1 cellular context compared by ENCODE assay signal in the genomic region with DNA sequence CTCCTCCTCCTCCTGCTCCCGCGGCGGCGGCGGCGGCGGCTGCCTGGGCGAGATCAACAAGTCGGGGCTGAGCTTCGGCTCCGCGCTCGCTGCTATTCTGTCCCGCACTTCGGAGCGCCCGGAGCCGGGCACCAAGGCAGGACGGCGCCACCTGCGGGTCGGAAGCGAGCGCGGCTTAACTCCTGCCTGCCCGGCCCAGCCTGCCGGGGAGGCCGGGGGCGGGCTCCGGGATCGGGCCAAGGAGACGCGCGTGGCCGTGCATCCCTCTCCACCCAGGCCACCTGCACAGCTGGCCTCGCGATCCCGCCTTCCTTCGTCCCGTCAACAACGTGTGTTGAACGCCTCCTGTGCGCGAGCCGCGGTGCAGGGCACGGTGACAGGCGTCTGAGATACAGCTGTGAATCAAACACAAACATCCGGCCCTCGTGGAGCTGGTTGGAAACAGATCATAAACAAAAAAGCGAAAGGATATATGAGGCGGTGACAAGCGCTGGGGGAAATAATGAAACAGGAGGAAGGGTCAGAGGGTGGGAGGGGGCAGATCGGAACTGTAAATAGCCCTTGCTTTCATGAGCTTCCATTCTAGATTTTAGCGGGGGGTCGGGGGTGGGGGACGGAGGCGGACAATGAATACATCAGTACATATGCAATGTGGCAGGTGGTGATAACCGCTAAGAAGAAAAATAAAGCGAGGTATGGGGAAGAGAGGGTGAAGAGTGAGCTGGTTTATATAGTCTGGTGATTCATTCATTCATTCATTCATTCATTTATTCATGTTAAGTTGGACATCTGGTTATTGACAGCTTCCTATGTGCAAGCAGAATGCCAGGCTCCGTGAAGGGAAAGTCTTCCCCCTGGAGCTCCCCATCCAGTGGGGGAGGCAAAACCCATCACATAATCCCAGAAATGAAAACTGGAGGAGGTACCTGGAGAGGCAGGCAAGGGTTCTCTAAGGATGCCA.
TF ChIP-seq lines count a peak whose summit lies in the region.

No MANE protein-coding gene starts in this region.

TF ChIP-seq in WTC11, 78 proteins besides CTCF, POLR2A, EP300 and RAD21 (continued from another document):
- TF ChIP-seq, protein P1, sequence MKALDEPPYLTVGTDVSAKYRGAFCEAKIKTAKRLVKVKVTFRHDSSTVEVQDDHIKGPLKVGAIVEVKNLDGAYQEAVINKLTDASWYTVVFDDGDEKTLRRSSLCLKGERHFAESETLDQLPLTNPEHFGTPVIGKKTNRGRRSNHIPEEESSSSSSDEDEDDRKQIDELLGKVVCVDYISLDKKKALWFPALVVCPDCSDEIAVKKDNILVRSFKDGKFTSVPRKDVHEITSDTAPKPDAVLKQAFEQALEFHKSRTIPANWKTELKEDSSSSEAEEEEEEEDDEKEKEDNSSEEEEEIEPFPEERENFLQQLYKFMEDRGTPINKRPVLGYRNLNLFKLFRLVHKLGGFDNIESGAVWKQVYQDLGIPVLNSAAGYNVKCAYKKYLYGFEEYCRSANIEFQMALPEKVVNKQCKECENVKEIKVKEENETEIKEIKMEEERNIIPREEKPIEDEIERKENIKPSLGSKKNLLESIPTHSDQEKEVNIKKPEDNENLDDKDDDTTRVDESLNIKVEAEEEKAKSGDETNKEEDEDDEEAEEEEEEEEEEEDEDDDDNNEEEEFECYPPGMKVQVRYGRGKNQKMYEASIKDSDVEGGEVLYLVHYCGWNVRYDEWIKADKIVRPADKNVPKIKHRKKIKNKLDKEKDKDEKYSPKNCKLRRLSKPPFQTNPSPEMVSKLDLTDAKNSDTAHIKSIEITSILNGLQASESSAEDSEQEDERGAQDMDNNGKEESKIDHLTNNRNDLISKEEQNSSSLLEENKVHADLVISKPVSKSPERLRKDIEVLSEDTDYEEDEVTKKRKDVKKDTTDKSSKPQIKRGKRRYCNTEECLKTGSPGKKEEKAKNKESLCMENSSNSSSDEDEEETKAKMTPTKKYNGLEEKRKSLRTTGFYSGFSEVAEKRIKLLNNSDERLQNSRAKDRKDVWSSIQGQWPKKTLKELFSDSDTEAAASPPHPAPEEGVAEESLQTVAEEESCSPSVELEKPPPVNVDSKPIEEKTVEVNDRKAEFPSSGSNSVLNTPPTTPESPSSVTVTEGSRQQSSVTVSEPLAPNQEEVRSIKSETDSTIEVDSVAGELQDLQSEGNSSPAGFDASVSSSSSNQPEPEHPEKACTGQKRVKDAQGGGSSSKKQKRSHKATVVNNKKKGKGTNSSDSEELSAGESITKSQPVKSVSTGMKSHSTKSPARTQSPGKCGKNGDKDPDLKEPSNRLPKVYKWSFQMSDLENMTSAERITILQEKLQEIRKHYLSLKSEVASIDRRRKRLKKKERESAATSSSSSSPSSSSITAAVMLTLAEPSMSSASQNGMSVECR (CRISPR knock-in tag; IDR thresholded peaks at IDR 0.05; ENCODE audit: borderline replicate concordance): peak; percentile 55; the same call in 1 of the 2 replicates
- TF ChIP-seq, protein P2, sequence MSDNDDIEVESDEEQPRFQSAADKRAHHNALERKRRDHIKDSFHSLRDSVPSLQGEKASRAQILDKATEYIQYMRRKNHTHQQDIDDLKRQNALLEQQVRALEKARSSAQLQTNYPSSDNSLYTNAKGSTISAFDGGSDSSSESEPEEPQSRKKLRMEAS (CRISPR knock-in tag; IDR thresholded peaks at IDR 0.05): peak; percentile 34; the same call in 1 of the 2 replicates
- TF ChIP-seq FOXK1 (CRISPR knock-in tag; IDR thresholded peaks at IDR 0.05) (peak; percentile 86), JUN (CRISPR knock-in tag; IDR thresholded peaks at IDR 0.05) (no peak), KAT7 (CRISPR knock-in tag; IDR thresholded peaks at IDR 0.05; ENCODE audit: borderline replicate concordance) (0 out of 2 replicates have a peak, but pooled peaks have one; percentile 13)
- TF ChIP-seq, protein P3, sequence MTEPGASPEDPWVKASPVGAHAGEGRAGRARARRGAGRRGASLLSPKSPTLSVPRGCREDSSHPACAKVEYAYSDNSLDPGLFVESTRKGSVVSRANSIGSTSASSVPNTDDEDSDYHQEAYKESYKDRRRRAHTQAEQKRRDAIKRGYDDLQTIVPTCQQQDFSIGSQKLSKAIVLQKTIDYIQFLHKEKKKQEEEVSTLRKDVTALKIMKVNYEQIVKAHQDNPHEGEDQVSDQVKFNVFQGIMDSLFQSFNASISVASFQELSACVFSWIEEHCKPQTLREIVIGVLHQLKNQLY (CRISPR knock-in tag; IDR thresholded peaks at IDR 0.05): no peak
